ENCODE assay signal across 12 cellular contexts in the genomic region with DNA sequence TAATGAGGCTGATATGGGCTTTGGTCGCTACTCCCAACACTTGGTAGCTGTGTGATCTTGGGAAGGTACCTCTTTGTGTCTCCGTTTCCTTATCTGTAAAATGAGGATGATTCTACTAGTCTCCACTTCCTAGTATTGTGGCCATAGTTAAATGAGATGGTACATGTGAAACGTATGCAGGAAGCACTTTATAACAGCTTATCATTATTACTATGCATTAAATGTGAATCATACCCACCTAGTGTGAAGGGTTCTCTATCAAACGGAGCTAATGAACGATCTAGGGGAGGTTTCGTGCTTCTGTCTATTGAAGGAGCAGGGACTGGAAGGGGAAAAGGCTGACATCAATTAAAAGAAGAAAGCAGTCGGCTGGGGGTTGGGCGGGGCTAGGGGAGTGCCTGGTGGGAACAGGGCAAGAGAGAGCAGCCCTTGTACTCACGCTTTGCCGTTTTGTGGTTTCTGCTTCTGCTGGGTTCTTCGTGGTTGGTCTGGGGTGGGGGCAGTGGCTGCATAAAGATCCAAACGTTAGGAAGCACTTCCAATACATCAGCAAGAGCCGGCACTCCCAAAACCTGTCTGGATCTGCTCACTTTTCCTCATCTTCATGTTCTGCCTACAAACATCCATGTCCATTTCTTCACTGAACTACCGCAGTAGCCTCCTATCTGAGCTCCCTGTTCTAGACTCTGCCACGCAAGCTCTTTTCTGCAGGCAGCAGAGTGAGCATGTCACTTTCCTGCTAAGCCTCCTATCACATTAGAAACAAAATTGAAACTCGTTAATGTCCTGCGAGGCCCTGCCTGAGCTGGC. TPM values are rescaled to one million over a fixed set of nuclear protein-coding genes. Genes with fewer than 3 reads are reported as not detected.
A peak's percentile ranks its signal among the peaks of the same experiment; 100 is the strongest.
DNase-seq lines count a peak whose midpoint lies in the region; ATAC-seq and TF ChIP-seq lines count a peak whose summit lies in the region.
"Had no signal": no experiment of that assay in that cellular context is flagged by ENCODE, and none has a peak within 500 bp of the region (broad histone marks: within the 10 kb centered on the region; RNA-seq: fewer than 3 reads in every experiment).

No MANE protein-coding gene starts in this region.

- TF ChIP-seq CTCF in WTC11 (IDR thresholded peaks at IDR 0.05), result no peak

- H3K36me3 Mint-ChIP-seq in WTC11, result no peaks in the 10 kb centered on the region
- H3K36me3 Mint-ChIP-seq in activated naive CD8-positive, alpha-beta T cell treated with anti-CD3 and anti-CD28 coated beads, Interleukin-2, amount 10 ng/mL, durations not matched to agents 7 days and 5 days, result peaks cover 69% of the 10 kb centered on the region

- intact Hi-C loops in posterior cingulate gyrus (cut with DNase I), result loop anchor here (1.0 to 10.0 kb wide), 3 partner anchors 43 to 81 kb away; no protein-coding TSS in a partner anchor

- H3K4me1 Mint-ChIP-seq in WTC11, result peaks cover 61% of the 10 kb centered on the region
- peaks cover 87% of the 10 kb centered on the region for H3K4me1 Mint-ChIP-seq in activated naive CD8-positive, alpha-beta T cell treated with anti-CD3 and anti-CD28 coated beads, Interleukin-2, amount 10 ng/mL, durations not matched to agents 7 days and 5 days

- no peak for ATAC-seq in WTC11
- peak; percentile 44 for ATAC-seq in activated naive CD8-positive, alpha-beta T cell treated with anti-CD3 and anti-CD28 coated beads, Interleukin-2, amount 10 ng/mL, durations not matched to agents 7 days and 5 days (ENCODE audit: low read depth)

- H3K9me3 Mint-ChIP-seq in WTC11, result no peaks in the 10 kb centered on the region
- no peaks in the 10 kb centered on the region for H3K9me3 Mint-ChIP-seq in activated naive CD8-positive, alpha-beta T cell treated with anti-CD3 and anti-CD28 coated beads, Interleukin-2, amount 10 ng/mL, durations not matched to agents 7 days and 5 days

- CTCF ChIA-PET in WTC11 (lab: Charles Lee), result interaction anchor here (0.6 to 6.1 kb wide), 25 partner anchors 9 to 357 kb away, joined by 3 to 89 read pairs (median 5); no protein-coding TSS in a partner anchor

- H3K27ac Mint-ChIP-seq in WTC11, result no peak overlapping the region
- peak overlapping the region; percentile 92 for H3K27ac Mint-ChIP-seq in activated naive CD8-positive, alpha-beta T cell treated with anti-CD3 and anti-CD28 coated beads, Interleukin-2, amount 10 ng/mL, durations not matched to agents 7 days and 5 days

- in situ Hi-C loops in G401 (cut with HindIII; ENCODE audit: low sequenced_read_pairs), result no loop called here

- no peak overlapping the region for H3K4me3 Mint-ChIP-seq in WTC11
- peak overlapping the region; percentile 75 for H3K4me3 Mint-ChIP-seq in activated naive CD8-positive, alpha-beta T cell treated with anti-CD3 and anti-CD28 coated beads, Interleukin-2, amount 10 ng/mL, durations not matched to agents 7 days and 5 days

- H3K27me3 Mint-ChIP-seq in WTC11 (ENCODE audit: low read depth), result peaks cover 4% of the 10 kb centered on the region; the same call in 1 of the 2 replicates
- no peaks in the 10 kb centered on the region for H3K27me3 Mint-ChIP-seq in activated naive CD8-positive, alpha-beta T cell treated with anti-CD3 and anti-CD28 coated beads, Interleukin-2, amount 10 ng/mL, durations not matched to agents 7 days and 5 days

- POLR2A ChIA-PET in WTC11 (lab: Charles Lee), result no interaction called here
- POLR2A ChIA-PET in activated naive CD8-positive, alpha-beta T cell treated with anti-CD3 and anti-CD28 coated beads, Interleukin-2, amount 10 ng/mL, durations not matched to agents 7 days and 5 days (lab: Charles Lee), result interaction anchor here (0.9 to 21.1 kb wide), 7 partner anchors 9 to 72 kb away, joined by 4 to 1094 read pairs (median 11); partner anchors contain the start of gene LCP2

- DNase-seq in ELF-1 (ENCODE audit: low read depth, low spot score) (peak; percentile 37), WTC11 (ENCODE audit: low spot score) (no peak), GOT3 (lab: John Stamatoyannopoulos, UW) (no peak), G401 (ENCODE audit: low spot score) (no peak), cortex of kidney (lab: John Stamatoyannopoulos, UW) (no peak), posterior cingulate gyrus (no peak)
- no peak for DNase-seq in activated naive CD8-positive, alpha-beta T cell treated with anti-CD3 and anti-CD28 coated beads, Interleukin-2, amount 10 ng/mL, durations not matched to agents 7 days and 5 days
- peak; percentile 79 for DNase-seq in stimulated activated CD4-positive, alpha-beta T cell treated with anti-CD3 and anti-CD28 coated beads, Interleukin-15, amount 100 ng/mL, for 24 hours
- DNase-seq: COR-L47 had no signal

TF ChIP-seq in WTC11, 78 proteins besides CTCF, POLR2A, EP300 and RAD21:
- TF ChIP-seq ZNF317 (CRISPR knock-in tag; IDR thresholded peaks at IDR 0.05; ENCODE audit: borderline replicate concordance, low read depth) (no peak), ETV6 (CRISPR knock-in tag; IDR thresholded peaks at IDR 0.05) (peak; percentile 24; the same call in 1 of the 2 replicates)

RNA-seq across cellular contexts. Expression of gene LCP2, which starts 30.8 kb away (rescaled TPM):
- 0.37 to 0.73 TPM (median 0.72 TPM) in 3 replicates for total RNA-seq in WTC11 (2021)
- total RNA-seq in activated naive CD8-positive, alpha-beta T cell treated with anti-CD3 and anti-CD28 coated beads, Interleukin-2, amount 10 ng/mL, durations not matched to agents 7 days and 5 days, result 100 to 1,000 TPM; 444 to 452 TPM
- not detected in 2 replicates for total RNA-seq in G401 (2014; rRNA removed; shearing (Covaris generic))
- total RNA-seq: bronchial epithelial cell, renal cortical epithelial cell had no signal

RNA-seq across cellular contexts. Expression of gene C5orf58, which starts 34.0 kb away (rescaled TPM):
- total RNA-seq in WTC11 (2021), result 2.0 to 3.0 TPM (median 2.1 TPM) in 3 replicates
- not detected for total RNA-seq in activated naive CD8-positive, alpha-beta T cell treated with anti-CD3 and anti-CD28 coated beads, Interleukin-2, amount 10 ng/mL, durations not matched to agents 7 days and 5 days
- not detected in 2 replicates for total RNA-seq in G401 (2014; rRNA removed; shearing (Covaris generic))
- total RNA-seq: bronchial epithelial cell, GM12878, renal cortical epithelial cell had no signal

Comparison
In these comparisons a context has a peak if more than half of its experiments do, and no peak if none do; other contexts are left out.
1. DNase-seq: peak in ELF-1 (single experiment) and stimulated activated CD4-positive, alpha-beta T cell treated with anti-CD3 and anti-CD28 coated beads, Interleukin-15, amount 100 ng/mL, for 24 hours (single experiment); none in WTC11 (single experiment), activated naive CD8-positive, alpha-beta T cell treated with anti-CD3 and anti-CD28 coated beads, Interleukin-2, amount 10 ng/mL, durations not matched to agents 7 days and 5 days (single experiment), GOT3 (single experiment), G401 (single experiment), cortex of kidney (single experiment) and posterior cingulate gyrus (0 of 10).
2. RNA of gene LCP2, which starts 30.8 kb away (total RNA-seq): 444 to 452 TPM in activated naive CD8-positive, alpha-beta T cell treated with anti-CD3 and anti-CD28 coated beads, Interleukin-2, amount 10 ng/mL, durations not matched to agents 7 days and 5 days; 0.37 to 0.73 TPM in WTC11 and not detected in G401; every median in the first group is over 100 times any median in the second.